Comparison of ENCODE assay signal across 13 cellular contexts in the genomic region with DNA sequence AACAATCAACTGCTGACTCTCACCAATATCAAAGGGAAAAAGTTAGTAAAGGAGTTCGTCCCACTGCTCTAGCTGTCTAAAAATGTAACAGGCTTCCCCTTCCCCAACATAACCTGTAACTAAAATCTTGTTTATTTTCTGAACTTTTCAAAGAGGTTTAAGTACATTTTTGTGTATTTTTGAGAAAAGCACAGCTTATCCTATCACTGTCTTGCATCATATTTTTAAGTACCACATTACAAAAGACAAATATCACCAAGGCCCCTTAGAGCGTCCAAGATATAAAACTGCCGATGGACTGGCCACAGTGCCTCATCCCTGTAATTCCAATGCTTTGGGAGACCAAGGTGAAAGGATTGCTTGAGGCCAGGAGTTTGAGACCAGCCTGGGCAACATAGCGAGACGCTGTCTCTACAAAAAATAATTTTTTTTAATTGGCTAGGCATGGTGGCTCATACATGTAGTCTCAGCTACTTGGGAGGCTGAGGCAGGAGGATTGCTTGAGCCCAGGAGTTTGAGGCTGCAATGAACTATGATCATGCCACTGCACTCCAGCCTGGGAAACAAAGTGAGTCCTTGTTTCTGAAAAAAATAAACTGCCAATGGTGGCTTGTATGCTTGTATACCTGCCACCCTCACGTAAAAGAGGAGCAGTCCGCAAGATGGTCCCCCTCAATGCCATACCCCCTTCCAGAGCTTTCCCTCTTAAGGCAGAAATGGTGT. TPM values are rescaled to one million over a fixed set of nuclear protein-coding genes. Genes with fewer than 3 reads are reported as not detected.
DNase-seq lines count a peak whose midpoint lies in the region; ATAC-seq and TF ChIP-seq lines count a peak whose summit lies in the region.
"Had no signal": no experiment of that assay in that cellular context is flagged by ENCODE, and none has a peak within 500 bp of the region (broad histone marks: within the 10 kb centered on the region; RNA-seq: fewer than 3 reads in every experiment).

No MANE protein-coding gene starts in this region.

- H3K79me2 ChIP-seq in PC-9 (ENCODE audit: low read depth), result no peaks in the 10 kb centered on the region

- H3K4me3 ChIP-seq in PC-9, result peak overlapping the region; percentile 48; the same call in 1 of the 2 replicates
- no peak overlapping the region for H3K4me3 ChIP-seq in endodermal cell (ENCODE audit: low read length)
- no peak overlapping the region for H3K4me3 ChIP-seq in mucosa of rectum (ENCODE audit: low read length in 2 of 2)
- no peak overlapping the region for H3K4me3 ChIP-seq in testis

- no peaks in the 10 kb centered on the region for H3K27me3 ChIP-seq in PC-9 (ENCODE audit: insufficient read depth, low read depth)
- H3K27me3 ChIP-seq in endodermal cell (ENCODE audit: control insufficient read depth, insufficient read depth, low read length, poor library complexity, severe bottlenecking), result no peaks in the 10 kb centered on the region
- no peaks in the 10 kb centered on the region for H3K27me3 ChIP-seq in mucosa of rectum (ENCODE audit: control insufficient read depth in 2 of 2, insufficient read depth in 2 of 2, low read length in 2 of 2)
- H3K27me3 ChIP-seq in testis, result no peaks in the 10 kb centered on the region

- no peak for DNase-seq in PC-9
- DNase-seq in endodermal cell, result no peak
- DNase-seq in testis, result no peak
- DNase-seq in DMS153 treated with DMSO at 0.1 percent for 48 hours (lab: John Stamatoyannopoulos, UW; ENCODE audit: unreplicated experiment), result no peak
- DNase-seq in HK-2 (ENCODE audit: unreplicated experiment), result no peak
- no peak for DNase-seq in UCSD-AML1 (lab: John Stamatoyannopoulos, UW; ENCODE audit: unreplicated experiment)
- DNase-seq: activated B cell treated with CpG ODN at 0.5 μM for 24 hours, activated gamma-delta T cell treated with Interleukin-2 at 50 U/mL for 16 hours, immature natural killer cell, NCI-H2029, OCI-M1 had no signal

- no TSS peak for BruUV-seq in PC-9 (replicated peaks; lab: Mats Ljungman, UMichigan)

- H3K4me1 ChIP-seq in PC-9 (replicated peaks; ENCODE audit: insufficient read depth) (peaks cover 65% of the 10 kb centered on the region), endodermal cell (ENCODE audit: control insufficient read depth, insufficient read depth, low read length) (peaks cover 7% of the 10 kb centered on the region), mucosa of rectum (ENCODE audit: control insufficient read depth in 2 of 2, insufficient read depth in 2 of 2, low read length in 2 of 2) (no peaks in the 10 kb centered on the region), testis (peaks cover 47% of the 10 kb centered on the region)

- peaks cover 19% of the 10 kb centered on the region for H3K4me1 Mint-ChIP-seq in endodermal cell
- H3K4me1 Mint-ChIP-seq: immature natural killer cell had no signal

- H3K9me3 ChIP-seq in PC-9 (ENCODE audit: insufficient read depth, low read depth) (0 out of 2 replicates have a peak, but pooled peaks cover 2% of the 10 kb centered on the region), endodermal cell (ENCODE audit: control insufficient read depth, low read length) (peaks cover 11% of the 10 kb centered on the region), mucosa of rectum (ENCODE audit: control insufficient read depth in 2 of 2, low read length in 2 of 2) (no peaks in the 10 kb centered on the region), testis (no peaks in the 10 kb centered on the region)

- peak overlapping the region; percentile 91 for H3K27ac Mint-ChIP-seq in endodermal cell
- H3K27ac Mint-ChIP-seq: activated B cell treated with CpG ODN at 0.5 μM for 24 hours had no signal

- peaks cover 2% of the 10 kb centered on the region for H3K27me3 Mint-ChIP-seq in endodermal cell (ENCODE audit: insufficient read depth)

- H4K20me1 ChIP-seq in PC-9 (ENCODE audit: insufficient read depth), result no peaks in the 10 kb centered on the region

- no peak overlapping the region for H3K4me3 Mint-ChIP-seq in endodermal cell
- H3K4me3 Mint-ChIP-seq: activated B cell treated with CpG ODN at 0.5 μM for 24 hours, immature natural killer cell had no signal

- H3K9ac ChIP-seq in endodermal cell (ENCODE audit: extremely low read depth, low read length, poor library complexity, severe bottlenecking), result no peak overlapping the region
- no peak overlapping the region for H3K9ac ChIP-seq in mucosa of rectum (ENCODE audit: low read depth in 1 of 2, low read length in 2 of 2)

- no peak for ATAC-seq in HG03175 (IDR thresholded peaks at IDR 0.05; ENCODE audit: unreplicated experiment)

- peaks cover 49% of the 10 kb centered on the region for H3F3A ChIP-seq in PC-9 (ENCODE audit: insufficient read depth, low read depth)

- CTCF ChIA-PET in PC-9 (lab: Charles Lee), result interaction anchor here (0.7 kb wide), 1 partner anchor 18 kb away, joined by 3 read pairs; no protein-coding TSS in a partner anchor

- no peak for TF ChIP-seq CTCF in PC-9 (conservative IDR thresholded peaks at IDR 0.05)
- no peak for TF ChIP-seq CTCF in endodermal cell (conservative IDR thresholded peaks at IDR 0.05)
- TF ChIP-seq CTCF in testis (IDR thresholded peaks at IDR 0.05), result no peak

- H3K36me3 Mint-ChIP-seq in endodermal cell (ENCODE audit: low read depth), result no peaks in the 10 kb centered on the region
- H3K36me3 Mint-ChIP-seq: immature natural killer cell had no signal

- no peaks in the 10 kb centered on the region for H3K9me2 ChIP-seq in PC-9 (ENCODE audit: insufficient read depth)

- peak overlapping the region; percentile 76 for H3K4me2 ChIP-seq in PC-9

- POLR2A ChIA-PET in PC-9 (lab: Charles Lee; ENCODE audit: unreplicated experiment), result interaction anchor here (0.7 kb wide), 1 partner anchor 160 kb away, joined by 8 read pairs; no protein-coding TSS in a partner anchor

- intact Hi-C loops in PC-9 (cut with micrococcal nuclease; ENCODE audit: unreplicated experiment) (no loop called here), testis (cut with DNase I; ENCODE audit: low total_unique reads) (no loop called here)

- H3K36me3 ChIP-seq in PC-9 (ENCODE audit: low read depth), result no peaks in the 10 kb centered on the region
- no peaks in the 10 kb centered on the region for H3K36me3 ChIP-seq in endodermal cell (ENCODE audit: control insufficient read depth, insufficient read depth, low read length)
- no peaks in the 10 kb centered on the region for H3K36me3 ChIP-seq in mucosa of rectum (ENCODE audit: control insufficient read depth in 2 of 2, insufficient read depth in 2 of 2, low read length in 2 of 2)
- no peaks in the 10 kb centered on the region for H3K36me3 ChIP-seq in testis (ENCODE audit: low read depth, missing control alignments)

- no peak overlapping the region for H2AFZ ChIP-seq in PC-9

- TF ChIP-seq POLR2A in testis (IDR thresholded peaks at IDR 0.05), result no peak

- H3K9me3 Mint-ChIP-seq in endodermal cell, result peaks cover 11% of the 10 kb centered on the region
- H3K9me3 Mint-ChIP-seq: activated B cell treated with CpG ODN at 0.5 μM for 24 hours, immature natural killer cell had no signal

- peak overlapping the region; percentile 99 for H3K27ac ChIP-seq in PC-9
- H3K27ac ChIP-seq in endodermal cell (ENCODE audit: low read depth, low read length), result peak overlapping the region; percentile 87
- peak overlapping the region; percentile 49 to 56 for H3K27ac ChIP-seq in mucosa of rectum (ENCODE audit: low read depth in 2 of 2, low read length in 2 of 2)
- peak overlapping the region; percentile 75 to 80 for H3K27ac ChIP-seq in testis

- WGBS in endodermal cell (ENCODE audit: insufficient coverage in 1 of 2, insufficient read length in 1 of 2), 2 experiments, result 97 to 98% methylated on average over 6 to 7 of the region's 7 CpGs
- WGBS in testis, 2 donors, result 59 to 66% methylated on average over 7 of the region's 7 CpGs

RNA-seq across cellular contexts. Expression of gene LAPTM4A, which starts 21.2 kb away (rescaled TPM):
- total RNA-seq in PC-9 (2021) (96.6 and 125 TPM in 2 replicates), endodermal cell (100 to 1,000 TPM; 285 to 291 TPM), testis (100 to 1,000 TPM; 331 to 431 TPM)
- 225 TPM for polyA plus RNA-seq in endodermal cell (2013, experiment 1 of 2)
- polyA plus RNA-seq in endodermal cell (2013, experiment 2 of 2), result 221 TPM
- polyA plus RNA-seq in testis (ENCODE audit: insufficient read depth, low read depth, low replicate concordance), result 712 TPM
